In genomic region chr16:56884929-56885328, GRCh38 we compare ENCODE assay signal across 6 cellular contexts. TPM values are rescaled to one million over a fixed set of nuclear protein-coding genes. Genes with fewer than 3 reads are reported as not detected.
"Had no signal": no experiment of that assay in that cellular context is flagged by ENCODE, and none has a peak within 500 bp of the region (broad histone marks: within the 10 kb centered on the region; RNA-seq: fewer than 3 reads in every experiment).

No MANE protein-coding gene starts in this region.

RNA-seq across cellular contexts. Expression of gene SLC12A3, which starts 19.9 kb away (rescaled TPM):
- total RNA-seq: GM23248, H4, H7, HepG2, HFFc6, HT1080 had no signal
